In the genomic region with DNA sequence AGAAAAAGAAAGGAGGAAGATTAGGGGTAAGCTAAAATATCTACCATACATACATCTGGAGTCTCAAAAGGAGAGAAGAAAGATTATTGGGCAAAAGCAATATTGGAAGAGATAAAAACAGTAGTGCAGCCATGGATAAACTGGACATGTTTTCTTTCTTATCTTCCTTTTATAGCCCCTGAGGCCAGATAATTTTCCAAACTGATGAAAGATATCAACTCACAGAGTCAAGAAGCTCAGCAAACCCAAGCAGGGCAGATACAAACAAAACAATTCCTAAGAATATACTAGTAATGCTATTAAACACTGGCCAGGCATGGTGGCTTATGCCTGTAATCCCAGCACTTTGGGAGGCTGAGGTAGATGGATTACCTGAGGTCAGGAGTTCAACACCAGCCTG, we compare ENCODE assay signal across 7 cellular contexts. TPM values are rescaled to one million over a fixed set of nuclear protein-coding genes. Genes with fewer than 3 reads are reported as not detected.
"Had no signal": no experiment of that assay in that cellular context is flagged by ENCODE, and none has a peak within 500 bp of the region (broad histone marks: within the 10 kb centered on the region; RNA-seq: fewer than 3 reads in every experiment).

No MANE protein-coding gene starts in this region.

- ATAC-seq: GM12878 had no signal

- DNase-seq: GDM1, GF-D8 had no signal

- H3K4me3 ChIP-seq: GM12878 had no signal

- FAIRE-seq: GM12878, GM12891, GM12892, GM18507, GM19239 had no signal

RNA-seq across cellular contexts. Expression of a gene that starts 21.1 kb away (rescaled TPM):
- polyA plus RNA-seq: GM12878 had no signal
